ENCODE assay signal across 8 cellular contexts in the genomic region with DNA sequence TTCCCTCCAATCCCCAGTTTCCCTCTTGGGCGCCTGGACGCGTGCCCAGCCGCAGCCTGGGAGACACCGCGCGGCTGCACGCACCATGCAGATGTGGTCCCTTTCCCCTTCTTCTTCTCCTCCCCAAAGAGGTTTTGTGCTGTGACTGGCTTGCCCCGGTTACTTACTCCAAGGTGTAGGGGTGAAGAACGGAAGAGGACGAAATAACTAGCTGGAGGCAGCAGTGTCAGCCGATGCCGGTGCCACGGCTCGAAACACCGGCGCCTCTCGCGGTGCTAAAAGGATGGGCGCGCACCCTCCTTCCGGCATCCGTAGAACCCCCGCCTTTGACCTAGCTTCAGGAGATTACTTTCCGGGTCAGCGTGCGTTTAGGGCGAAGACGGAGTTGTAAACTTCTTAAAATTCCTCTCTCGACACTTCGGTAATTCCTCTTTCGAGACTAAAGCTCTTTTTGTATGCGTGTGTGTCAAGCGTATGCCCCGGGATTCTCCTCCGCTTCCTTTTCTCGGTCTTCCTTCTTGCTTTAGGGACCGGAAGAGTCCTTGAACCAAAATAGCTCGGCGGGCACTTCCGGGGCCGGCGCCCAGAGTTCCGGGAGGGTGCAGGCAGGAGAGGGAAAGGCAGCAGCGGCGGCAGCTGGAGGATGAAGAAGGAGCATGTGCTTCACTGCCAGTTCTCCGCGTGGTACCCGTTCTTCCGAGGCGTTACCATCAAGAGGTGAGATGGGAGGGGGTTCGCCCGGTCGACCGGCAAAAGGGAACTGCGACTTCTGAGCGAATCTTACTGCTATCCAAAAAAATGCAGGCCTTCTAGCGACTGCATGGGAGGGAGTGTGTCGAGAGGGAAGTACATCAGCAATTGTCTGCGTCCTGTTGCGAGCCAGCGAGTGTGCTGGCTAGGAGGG. TPM values are rescaled to one million over a fixed set of nuclear protein-coding genes. Genes with fewer than 3 reads are reported as not detected.
DNase-seq lines count a peak whose midpoint lies in the region; ATAC-seq and TF ChIP-seq lines count a peak whose summit lies in the region.

A gene with protein sequence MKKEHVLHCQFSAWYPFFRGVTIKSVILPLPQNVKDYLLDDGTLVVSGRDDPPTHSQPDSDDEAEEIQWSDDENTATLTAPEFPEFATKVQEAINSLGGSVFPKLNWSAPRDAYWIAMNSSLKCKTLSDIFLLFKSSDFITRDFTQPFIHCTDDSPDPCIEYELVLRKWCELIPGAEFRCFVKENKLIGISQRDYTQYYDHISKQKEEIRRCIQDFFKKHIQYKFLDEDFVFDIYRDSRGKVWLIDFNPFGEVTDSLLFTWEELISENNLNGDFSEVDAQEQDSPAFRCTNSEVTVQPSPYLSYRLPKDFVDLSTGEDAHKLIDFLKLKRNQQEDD (plus strand): TSS at position 586 of the 904 bp plus-strand sequence. CDS start 58 bp downstream, at position 644.
A gene (minus strand): TSS at position 289 of the 904 bp plus-strand sequence. CDS start 9,600 bp downstream, outside the sequence.

- POLR2A ChIA-PET in CD4-positive, alpha-beta T cell (lab: Charles Lee) = interaction anchor here (0.8 to 2.1 kb wide), 23 partner anchors 10 to 1107 kb away, joined by 3 to 24 read pairs (median 4); a partner anchor contains a TSS
- POLR2A ChIA-PET in activated CD4-positive, alpha-beta memory T cell treated with anti-CD3 and anti-CD28 coated beads for 36 hours (lab: Charles Lee) = interaction anchor here (0.6 to 1.1 kb wide), 7 partner anchors 8 to 582 kb away, joined by 3 to 5 read pairs (median 3); a partner anchor contains a TSS

- H3K27me3 Mint-ChIP-seq in CD4-positive, alpha-beta T cell = no peaks in the 10 kb centered on the region
- no peaks in the 10 kb centered on the region for H3K27me3 Mint-ChIP-seq in activated CD4-positive, alpha-beta memory T cell treated with anti-CD3 and anti-CD28 coated beads for 36 hours

- peak within 1 kb of the TSS; percentile 97 for H3K4me3 Mint-ChIP-seq in CD4-positive, alpha-beta T cell
- peak within 1 kb of the TSS; percentile 94 for H3K4me3 Mint-ChIP-seq in activated CD4-positive, alpha-beta memory T cell treated with anti-CD3 and anti-CD28 coated beads for 36 hours

- no peaks in the 10 kb centered on the region for H3K9me3 ChIP-seq in CD4-positive, alpha-beta T cell (ENCODE audit: control insufficient read depth, low read length)
- no peaks in the 10 kb centered on the region for H3K9me3 ChIP-seq in right lobe of liver

- TF ChIP-seq CTCF in CD4-positive, alpha-beta T cell (IDR thresholded peaks at IDR 0.05) = no peak
- TF ChIP-seq CTCF in dorsolateral prefrontal cortex (IDR thresholded peaks at IDR 0.05 in 54 of 56, conservative IDR thresholded peaks at IDR 0.05 in 2 of 56; ENCODE audit: low read depth in 1 of 56, partially characterized antibody in 56 of 56) (peak in 33 of 56 donors; percentile 2 to 55 (median 27)), right lobe of liver (IDR thresholded peaks at IDR 0.05) (no peak)

- H3K27me3 ChIP-seq in CD4-positive, alpha-beta T cell (ENCODE audit: control insufficient read depth, insufficient read depth, low read length) = no peaks in the 10 kb centered on the region
- H3K27me3 ChIP-seq in dorsolateral prefrontal cortex = no peaks in the 10 kb centered on the region
- no peaks in the 10 kb centered on the region for H3K27me3 ChIP-seq in right lobe of liver

- DNase-seq in CD4-positive, alpha-beta T cell = peak; percentile 73 to 83 (median 77)
- peak; percentile 88 for DNase-seq in NCI-H774 (lab: John Stamatoyannopoulos, UW)
- peak; percentile 93 for DNase-seq in activated CD4-positive, alpha-beta memory T cell treated with anti-CD3 and anti-CD28 coated beads for 36 hours
- peak; percentile 82 to 91 (median 87) for DNase-seq in dorsolateral prefrontal cortex
- peak; percentile 87 to 92 (median 91) for DNase-seq in right lobe of liver
- peak; percentile 86 for DNase-seq in stimulated activated CD4-positive, alpha-beta T cell treated with anti-CD3 and anti-CD28 coated beads, Interleukin-4, amount 100 ng/mL, for 24 hours

- peaks cover 0 to 48% (median 9%) of the 10 kb centered on the region in 4 donors for H3K4me1 ChIP-seq in right lobe of liver

- H3K4me1 Mint-ChIP-seq in CD4-positive, alpha-beta T cell (ENCODE audit: low read depth) = peaks cover 70% of the 10 kb centered on the region
- peaks cover 46% of the 10 kb centered on the region for H3K4me1 Mint-ChIP-seq in activated CD4-positive, alpha-beta memory T cell treated with anti-CD3 and anti-CD28 coated beads for 36 hours (ENCODE audit: low read depth)

- H3K4me3 ChIP-seq in dorsolateral prefrontal cortex (peak within 1 kb of the TSS; percentile 50 to 100 (median 91)), right lobe of liver (peak within 1 kb of the TSS; percentile 74)

- no peaks in the 10 kb centered on the region for H3K9me3 Mint-ChIP-seq in CD4-positive, alpha-beta T cell
- H3K9me3 Mint-ChIP-seq in activated CD4-positive, alpha-beta memory T cell treated with anti-CD3 and anti-CD28 coated beads for 36 hours = no peaks in the 10 kb centered on the region

- H3K36me3 ChIP-seq in right lobe of liver = peaks cover 0 to 17% (median under 1%) of the 10 kb centered on the region in 4 donors

- peak within 1 kb of the TSS; percentile 96 for H3K27ac Mint-ChIP-seq in CD4-positive, alpha-beta T cell
- peak within 1 kb of the TSS; percentile 100 for H3K27ac Mint-ChIP-seq in activated CD4-positive, alpha-beta memory T cell treated with anti-CD3 and anti-CD28 coated beads for 36 hours

- TF ChIP-seq POLR2A in right lobe of liver (IDR thresholded peaks at IDR 0.05) = peak; percentile 39

- intact Hi-C loops in CD4-positive, alpha-beta T cell (cut with DNase I, micrococcal nuclease) = loop anchor here (2.0 to 10.0 kb wide), 8 partner anchors 15 to 1149 kb away; a partner anchor contains a TSS
- intact Hi-C loops in activated CD4-positive, alpha-beta memory T cell treated with anti-CD3 and anti-CD28 coated beads for 36 hours (cut with micrococcal nuclease) = loop anchor here (1.0 to 5.0 kb wide), 8 partner anchors 15 to 901 kb away; a partner anchor contains a TSS
- intact Hi-C loops in dorsolateral prefrontal cortex (cut with DNase I) (loop anchor here (2.0 to 10.0 kb wide), 4 partner anchors 65 to 906 kb away; a partner anchor contains a TSS), right lobe of liver (cut with DNase I) (no loop called here)

- H3K36me3 Mint-ChIP-seq in CD4-positive, alpha-beta T cell (ENCODE audit: low read depth) = peaks cover 51% of the 10 kb centered on the region
- peaks cover 32% of the 10 kb centered on the region for H3K36me3 Mint-ChIP-seq in activated CD4-positive, alpha-beta memory T cell treated with anti-CD3 and anti-CD28 coated beads for 36 hours

- ATAC-seq in CD4-positive, alpha-beta T cell (ENCODE audit: poor library complexity) = peak; percentile 91
- ATAC-seq in GM19438 (IDR thresholded peaks at IDR 0.05; ENCODE audit: low read depth, unreplicated experiment) (peak; percentile 93), HG03571 (IDR thresholded peaks at IDR 0.05; ENCODE audit: unreplicated experiment) (peak; percentile 85), right lobe of liver (peak; percentile 79 to 88 (median 84))

- under 1% methylated on average over 58 of the region's 62 CpGs for WGBS in right lobe of liver (ENCODE audit: insufficient coverage, low coverage, low lambda C conversion rate, missing lambda C conversion rate)

- peak within 1 kb of the TSS; percentile 96 for H3K27ac ChIP-seq in CD4-positive, alpha-beta T cell (ENCODE audit: low read depth, low read length)
- H3K27ac ChIP-seq in dorsolateral prefrontal cortex = peak within 1 kb of the TSS; percentile 63 to 100 (median 96)
- H3K27ac ChIP-seq in right lobe of liver = peak within 1 kb of the TSS; percentile 77 to 91 (median 91)

- CTCF ChIA-PET in CD4-positive, alpha-beta T cell (lab: Charles Lee) = interaction anchor here (0.7 to 2.5 kb wide), 10 partner anchors 8 to 903 kb away, joined by 3 to 20 read pairs (median 4); a partner anchor contains a TSS
- CTCF ChIA-PET in activated CD4-positive, alpha-beta memory T cell treated with anti-CD3 and anti-CD28 coated beads for 36 hours (lab: Charles Lee) = interaction anchor here (0.6 to 3.2 kb wide), 11 partner anchors 9 to 904 kb away, joined by 3 to 25 read pairs (median 3); a partner anchor contains a TSS

RNA-seq across cellular contexts. Expression of the first gene that starts in this region (rescaled TPM):
- total RNA-seq in CD4-positive, alpha-beta T cell = 10 to 100 TPM; 34.7 to 40.5 TPM
- total RNA-seq in activated CD4-positive, alpha-beta memory T cell treated with anti-CD3 and anti-CD28 coated beads for 36 hours = 100 to 1,000 TPM; 134 TPM
- 10 to 100 TPM; 32.1 to 76.3 (median 54.4) TPM for total RNA-seq in dorsolateral prefrontal cortex
- total RNA-seq in right lobe of liver = 10 to 100 TPM; 29.5 to 46.3 (median 33.0) TPM

RNA-seq across cellular contexts. Expression of the second gene that starts in this region (rescaled TPM):
- 10 to 100 TPM; 11.6 to 13.5 TPM for total RNA-seq in CD4-positive, alpha-beta T cell
- 100 to 1,000 TPM; 115 to 118 TPM for total RNA-seq in activated CD4-positive, alpha-beta memory T cell treated with anti-CD3 and anti-CD28 coated beads for 36 hours
- 10 to 100 TPM; 19.1 to 48.8 (median 33.7) TPM for total RNA-seq in dorsolateral prefrontal cortex
- 10 to 100 TPM; 48.6 to 64.3 (median 55.8) TPM for total RNA-seq in right lobe of liver

Comparison
In these comparisons a context has a peak if more than half of its experiments do, and no peak if none do; other contexts are left out.
1. Peak in every context shown above with its lines: DNase-seq, ATAC-seq, H3K4me3 ChIP-seq and H3K27ac ChIP-seq.
2. CTCF ChIP-seq: peak in dorsolateral prefrontal cortex (33 of 56); none in CD4-positive, alpha-beta T cell (single experiment) and right lobe of liver (0 of 4).
3. intact Hi-C loops: an anchor here in CD4-positive, alpha-beta T cell (2.0 to 10.0 kb wide), activated CD4-positive, alpha-beta memory T cell treated with anti-CD3 and anti-CD28 coated beads for 36 hours (1.0 to 5.0 kb wide) and dorsolateral prefrontal cortex (2.0 to 10.0 kb wide); none called in right lobe of liver.